Comparison of ENCODE assay signal across 16 cellular contexts in genomic region chr4:83075696-83076095, GRCh38. TPM values are rescaled to one million over a fixed set of nuclear protein-coding genes. Genes with fewer than 3 reads are reported as not detected.
DNase-seq lines count a peak whose midpoint lies in the region; ATAC-seq and TF ChIP-seq lines count a peak whose summit lies in the region.
"Had no signal": no experiment of that assay in that cellular context is flagged by ENCODE, and none has a peak within 500 bp of the region (broad histone marks: within the 10 kb centered on the region; RNA-seq: fewer than 3 reads in every experiment).

No MANE protein-coding gene starts in this region.

- DNase-seq in AG09309 (ENCODE audit: low read depth) (peak; percentile 60), NCI-H446 treated with DMSO at 0.1 percent for 48 hours (lab: John Stamatoyannopoulos, UW) (peak; percentile 35), epidermal melanocyte (ENCODE audit: insufficient read length, low spot score) (peak; percentile 33), naive B cell (peak; percentile 19), mucosa of gallbladder (ENCODE audit: low spot score) (no peak), PC-9 (no peak)
- DNase-seq in activated naive CD4-positive, alpha-beta T cell treated with anti-CD3 and anti-CD28 coated beads, Interleukin-2, amount 50 U/mL, for 72 hours (ENCODE audit: low spot score in 2 of 2), result no peak
- DNase-seq: activated CD4-positive, alpha-beta T cell treated with anti-CD3 and anti-CD28 coated beads for 36 hours; CD4-positive, CD25-positive, alpha-beta regulatory T cell; hypothalamus; NCI-H1694 treated with DMSO at 0.1 percent for 48 hours had no signal

- H3K9me3 ChIP-seq in PC-9 (ENCODE audit: insufficient read depth, low read depth), result no peaks in the 10 kb centered on the region
- H3K9me3 ChIP-seq: HAP-1 had no signal

- POLR2A ChIA-PET in PC-9 (lab: Charles Lee; ENCODE audit: unreplicated experiment), result interaction anchor here (0.5 to 0.6 kb wide), 2 partner anchors 9 to 138 kb away, joined by 3 to 13 read pairs; no protein-coding TSS in a partner anchor

- H3K4me1 Mint-ChIP-seq in naive B cell, result peaks cover 15 to 24% (median 21%) of the 10 kb centered on the region in 3 donors

- H3K4me3 Mint-ChIP-seq in naive B cell, result peak overlapping the region in 6 of 8 donors; percentile 5 to 81 (median 44)
- H3K4me3 Mint-ChIP-seq: activated CD4-positive, alpha-beta T cell treated with anti-CD3 and anti-CD28 coated beads for 36 hours; activated naive CD8-positive, alpha-beta T cell; CD4-positive, CD25-positive, alpha-beta regulatory T cell had no signal

- ATAC-seq in naive B cell (ENCODE audit: low read depth in 2 of 2), result peak; percentile 32 to 45
- no peak for ATAC-seq in HG03378 (IDR thresholded peaks at IDR 0.05; ENCODE audit: unreplicated experiment)
- no peak for ATAC-seq in activated naive CD4-positive, alpha-beta T cell treated with anti-CD3 and anti-CD28 coated beads, Interleukin-2, amount 50 U/mL, for 72 hours
- ATAC-seq: activated CD4-positive, alpha-beta T cell treated with anti-CD3 and anti-CD28 coated beads for 36 hours had no signal

- H3K4me3 ChIP-seq in AG09309 (ENCODE audit: control insufficient read depth, low read depth, low read length) (no peak overlapping the region), PC-9 (no peak overlapping the region)
- H3K4me3 ChIP-seq: HAP-1 had no signal

- H3K4me2 ChIP-seq in PC-9, result no peak overlapping the region

- H3K36me3 Mint-ChIP-seq in naive B cell, result peaks cover 6 to 9% of the 10 kb centered on the region in 2 donors
- peaks cover 15 to 16% of the 10 kb centered on the region in 2 donors for H3K36me3 Mint-ChIP-seq in activated naive CD4-positive, alpha-beta T cell treated with anti-CD3 and anti-CD28 coated beads, Interleukin-2, amount 50 U/mL, for 72 hours

- no peaks in the 10 kb centered on the region for H3K4me1 ChIP-seq in PC-9 (replicated peaks; ENCODE audit: insufficient read depth)
- H3K4me1 ChIP-seq: HAP-1, parathyroid adenoma had no signal

- intact Hi-C loops in PC-9 (cut with micrococcal nuclease; ENCODE audit: unreplicated experiment), result no loop called here

- BruUV-seq in PC-9 (replicated peaks; lab: Mats Ljungman, UMichigan), result no TSS peak

- no peak overlapping the region for H3K27ac ChIP-seq in PC-9
- H3K27ac ChIP-seq: HL-60, parathyroid adenoma had no signal

- peak overlapping the region in 5 of 6 donors; percentile 39 to 90 (median 79) for H3K27ac Mint-ChIP-seq in naive B cell
- H3K27ac Mint-ChIP-seq in activated naive CD4-positive, alpha-beta T cell treated with anti-CD3 and anti-CD28 coated beads, Interleukin-2, amount 50 U/mL, for 72 hours, result no peak overlapping the region
- H3K27ac Mint-ChIP-seq: activated CD4-positive, alpha-beta T cell treated with anti-CD3 and anti-CD28 coated beads for 36 hours; activated naive CD8-positive, alpha-beta T cell; CD4-positive, CD25-positive, alpha-beta regulatory T cell had no signal

- no peaks in the 10 kb centered on the region for H3K79me2 ChIP-seq in PC-9 (ENCODE audit: low read depth)
- H3K79me2 ChIP-seq: parathyroid adenoma had no signal

- peaks cover 7% of the 10 kb centered on the region for H3K36me3 ChIP-seq in PC-9 (ENCODE audit: low read depth)

- H3K9me2 ChIP-seq in PC-9 (ENCODE audit: insufficient read depth), result no peaks in the 10 kb centered on the region

- no peaks in the 10 kb centered on the region for H3K27me3 ChIP-seq in PC-9 (ENCODE audit: insufficient read depth, low read depth)

- CTCF ChIA-PET in PC-9 (lab: Charles Lee), result interaction anchor here (0.6 kb wide), 1 partner anchor 185 kb away, joined by 5 read pairs; no protein-coding TSS in a partner anchor

- H3K9me3 Mint-ChIP-seq in naive B cell, result peaks cover 0 to 7% (median 0%) of the 10 kb centered on the region in 7 donors
- no peaks in the 10 kb centered on the region for H3K9me3 Mint-ChIP-seq in activated naive CD4-positive, alpha-beta T cell treated with anti-CD3 and anti-CD28 coated beads, Interleukin-2, amount 50 U/mL, for 72 hours

- H3F3A ChIP-seq in PC-9 (ENCODE audit: insufficient read depth, low read depth), result no peaks in the 10 kb centered on the region

- H3K27me3 Mint-ChIP-seq in naive B cell, result no peaks in the 10 kb centered on the region
- H3K27me3 Mint-ChIP-seq: activated CD4-positive, alpha-beta T cell treated with anti-CD3 and anti-CD28 coated beads for 36 hours; activated naive CD8-positive, alpha-beta T cell; CD4-positive, CD25-positive, alpha-beta regulatory T cell had no signal

- H4K20me1 ChIP-seq in PC-9 (ENCODE audit: insufficient read depth), result no peaks in the 10 kb centered on the region

- H2AFZ ChIP-seq in PC-9, result no peak overlapping the region
- H2AFZ ChIP-seq: parathyroid adenoma had no signal

- TF ChIP-seq CTCF in AG09309 (IDR thresholded peaks at IDR 0.05; ENCODE audit: control insufficient read depth, insufficient read depth, low read depth, low read length, missing control alignments) (no peak), PC-9 (conservative IDR thresholded peaks at IDR 0.05) (no peak)

RNA-seq across cellular contexts. Expression of gene PLAC8, which starts 38.8 kb away (rescaled TPM):
- 1,000 to 10,000 TPM in 3 of 6 donors, 100 to 1,000 TPM in 3; 826 to 1,431 (median 949) TPM for polyA plus RNA-seq in naive B cell (ENCODE audit: low read depth in 6 of 6)
- total RNA-seq in mucosa of gallbladder (8.2 TPM), PC-9 (2021) (39.0 and 52.7 TPM in 2 replicates)
- 100 to 1,000 TPM in 1 of 2 donors, 10 to 100 TPM in 1; 23.3 to 169 TPM for total RNA-seq in activated naive CD4-positive, alpha-beta T cell treated with anti-CD3 and anti-CD28 coated beads, Interleukin-2, amount 50 U/mL, for 72 hours

RNA-seq across cellular contexts. Expression of gene COPS4, which starts 40.7 kb away (rescaled TPM):
- 10 to 100 TPM; 40.1 to 74.5 (median 49.2) TPM for polyA plus RNA-seq in naive B cell (ENCODE audit: low read depth in 6 of 6)
- total RNA-seq in mucosa of gallbladder, result 31.5 TPM
- 10 to 100 TPM; 30.9 to 32.4 TPM for total RNA-seq in activated naive CD4-positive, alpha-beta T cell treated with anti-CD3 and anti-CD28 coated beads, Interleukin-2, amount 50 U/mL, for 72 hours
- total RNA-seq in PC-9 (2021), result 15.4 and 17.1 TPM in 2 replicates

Comparison
In these comparisons a context has a peak if more than half of its experiments do, and no peak if none do; other contexts are left out.
1. DNase-seq: peak in AG09309 (single experiment), NCI-H446 treated with DMSO at 0.1 percent for 48 hours (single experiment), epidermal melanocyte (single experiment) and naive B cell (single experiment); none in mucosa of gallbladder (single experiment), activated naive CD4-positive, alpha-beta T cell treated with anti-CD3 and anti-CD28 coated beads, Interleukin-2, amount 50 U/mL, for 72 hours (0 of 2) and PC-9 (0 of 2).
2. ATAC-seq: peak in naive B cell (2 of 2); none in HG03378 (single experiment) and activated naive CD4-positive, alpha-beta T cell treated with anti-CD3 and anti-CD28 coated beads, Interleukin-2, amount 50 U/mL, for 72 hours (0 of 2).
3. H3K27ac Mint-ChIP-seq: peak in naive B cell (5 of 6); none in activated naive CD4-positive, alpha-beta T cell treated with anti-CD3 and anti-CD28 coated beads, Interleukin-2, amount 50 U/mL, for 72 hours (0 of 2).